In the genomic region with DNA sequence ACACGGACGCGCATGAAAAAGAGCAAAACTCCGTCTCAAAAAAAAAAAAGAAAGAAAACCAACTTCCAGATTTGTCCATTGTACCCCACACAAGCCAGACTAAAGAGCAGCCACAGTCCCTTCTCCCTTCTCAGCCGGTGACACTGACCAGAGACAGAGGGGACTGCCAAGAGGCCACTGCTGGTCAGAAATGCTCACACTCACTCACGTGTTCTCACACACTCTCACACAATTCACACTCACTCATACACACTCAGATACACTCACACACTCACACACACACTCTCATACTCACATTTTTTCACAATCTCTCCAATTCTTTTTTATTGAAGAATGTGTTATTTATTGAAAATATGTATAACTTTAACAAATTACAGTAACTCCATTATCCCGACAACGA, we compare ENCODE assay signal across 25 cellular contexts.
"Had no signal": no experiment of that assay in that cellular context is flagged by ENCODE, and none has a peak within 500 bp of the region (broad histone marks: within the 10 kb centered on the region; RNA-seq: fewer than 3 reads in every experiment).

No MANE protein-coding gene starts in this region.

- H3K27ac ChIP-seq: Peyer's patch, RWPE1, SJSA1 had no signal

- H3K9me3 ChIP-seq: MG63, Peyer's patch, SJSA1 had no signal

- H3K36me3 Mint-ChIP-seq: activated CD4-positive, alpha-beta memory T cell treated with anti-CD3 and anti-CD28 coated beads for 36 hours; activated naive CD8-positive, alpha-beta T cell; brain had no signal

- H3K27me3 Mint-ChIP-seq: activated CD4-positive, alpha-beta memory T cell treated with anti-CD3 and anti-CD28 coated beads for 36 hours; activated CD4-positive, alpha-beta T cell treated with anti-CD3 and anti-CD28 coated beads, Interleukin-2, amount 10 ng/mL, durations not matched to agents 7 days and 5 days; activated naive CD8-positive, alpha-beta T cell; central memory CD8-positive, alpha-beta T cell had no signal

- H3K4me3 Mint-ChIP-seq: activated CD4-positive, alpha-beta memory T cell treated with anti-CD3 and anti-CD28 coated beads for 36 hours; activated CD4-positive, alpha-beta T cell treated with anti-CD3 and anti-CD28 coated beads, Interleukin-2, amount 10 ng/mL, durations not matched to agents 7 days and 5 days; activated naive CD8-positive, alpha-beta T cell; activated T-cell treated with anti-CD3 and anti-CD28 coated beads, Interleukin-2, amount 50 U/mL, for 4 hours; brain; central memory CD8-positive, alpha-beta T cell; T-helper 1 cell treated with Interleukin-12 subunit alpha and Interleukin-12 subunit beta and Interleukin-4 antibody, amounts not matched to agents 30 μg/mL and 1 μg/mL, for 36 hours had no signal

- H3K4me1 Mint-ChIP-seq: brain; central memory CD8-positive, alpha-beta T cell had no signal

- H3K27me3 ChIP-seq: MG63, Peyer's patch, SJSA1 had no signal

- DNase-seq: activated CD4-positive, alpha-beta memory T cell treated with anti-CD3 and anti-CD28 coated beads for 36 hours; activated CD4-positive, alpha-beta T cell treated with anti-CD3 and anti-CD28 coated beads, Interleukin-2, amount 10 ng/mL, durations not matched to agents 7 days and 5 days; activated CD4-positive, CD25-positive, alpha-beta regulatory T cell; activated CD8-positive, alpha-beta memory T cell treated with anti-CD3 and anti-CD28 coated beads for 24 hours; activated effector memory CD4-positive, alpha-beta T cell treated with anti-CD3 and anti-CD28 coated beads, Interleukin-2, amount 50 U/mL, for 16 hours; activated naive CD4-positive, alpha-beta T cell treated with Interleukin-2 at 50 U/mL for 16 hours; activated T-cell treated with anti-CD3 and anti-CD28 coated beads, Interleukin-2, amount 50 U/mL, for 4 hours; amygdala; MG63; NCI-H1105; NCI-H1436; NCI-H1694 treated with DMSO at 0.1 percent for 48 hours; NCI-H2029 treated with DMSO at 0.1 percent for 48 hours; NCI-H345; NCI-H510A; NCI-H526 treated with DMSO at 0.1 percent for 48 hours; NK-92 treated with Interleukin-12 subunit alpha and Interleukin-12 subunit beta, amount 100 ng/mL, for 24 hours; Peyer's patch; Right ventricle myocardium superior had no signal

- H3K4me1 ChIP-seq: Peyer's patch, SJSA1 had no signal

- H3K27ac Mint-ChIP-seq: activated CD4-positive, alpha-beta memory T cell treated with anti-CD3 and anti-CD28 coated beads for 36 hours; activated CD4-positive, alpha-beta T cell treated with anti-CD3 and anti-CD28 coated beads, Interleukin-2, amount 10 ng/mL, durations not matched to agents 7 days and 5 days; activated naive CD8-positive, alpha-beta T cell; brain; T-helper 1 cell treated with Interleukin-12 subunit alpha and Interleukin-12 subunit beta and Interleukin-4 antibody, amounts not matched to agents 30 μg/mL and 1 μg/mL, for 36 hours had no signal

- H3K4me3 ChIP-seq: MG63, Peyer's patch, SJSA1 had no signal

- H3K9me3 Mint-ChIP-seq: activated CD4-positive, alpha-beta memory T cell treated with anti-CD3 and anti-CD28 coated beads for 36 hours; activated CD4-positive, alpha-beta T cell treated with anti-CD3 and anti-CD28 coated beads, Interleukin-2, amount 10 ng/mL, durations not matched to agents 7 days and 5 days; activated T-cell treated with anti-CD3 and anti-CD28 coated beads, Interleukin-2, amount 50 U/mL, for 4 hours; central memory CD8-positive, alpha-beta T cell; T-helper 1 cell treated with Interleukin-12 subunit alpha and Interleukin-12 subunit beta and Interleukin-4 antibody, amounts not matched to agents 30 μg/mL and 1 μg/mL, for 36 hours had no signal

- H3K36me3 ChIP-seq: MG63, Peyer's patch, SJSA1 had no signal
